9 cellular contexts compared by ENCODE assay signal in the genomic region with DNA sequence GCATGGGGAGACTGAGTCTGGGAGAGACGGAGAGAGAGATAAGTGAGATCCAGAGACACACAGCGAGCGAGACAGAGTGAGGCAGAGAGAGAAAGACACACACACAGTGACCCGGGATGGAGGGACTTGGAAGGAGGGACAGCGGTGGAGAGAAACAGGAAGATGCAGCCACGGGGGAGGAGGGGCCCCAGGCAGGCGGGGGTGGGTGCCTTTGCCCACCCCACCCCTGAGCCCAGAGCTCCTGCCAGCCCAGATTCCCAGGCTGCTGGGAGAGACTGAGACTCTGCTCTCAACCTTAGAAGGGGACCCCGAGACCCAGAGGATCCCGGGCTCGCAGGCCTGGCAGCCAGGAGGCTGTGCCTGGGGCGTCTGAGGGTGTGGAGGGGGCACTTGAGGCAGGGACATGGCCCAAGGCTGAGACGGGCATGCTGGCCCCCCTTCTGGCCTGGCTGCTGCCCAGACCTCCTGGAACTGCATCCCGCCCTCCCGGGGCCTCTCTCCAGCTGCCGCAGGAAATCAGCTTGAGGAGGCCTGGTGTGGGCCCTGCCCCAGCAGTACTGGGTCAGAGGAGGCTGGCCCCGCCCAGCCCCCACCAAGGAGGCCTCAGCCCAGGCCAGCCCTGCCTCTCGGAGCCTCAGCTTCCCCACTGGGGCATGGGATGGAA. TPM values are rescaled to one million over a fixed set of nuclear protein-coding genes. Genes with fewer than 3 reads are reported as not detected.
A peak's percentile ranks its signal among the peaks of the same experiment; 100 is the strongest.
DNase-seq lines count a peak whose midpoint lies in the region; ATAC-seq and TF ChIP-seq lines count a peak whose summit lies in the region.
"Had no signal": no experiment of that assay in that cellular context is flagged by ENCODE, and none has a peak within 500 bp of the region (broad histone marks: within the 10 kb centered on the region; RNA-seq: fewer than 3 reads in every experiment).

No MANE protein-coding gene starts in this region.

- H2AFZ ChIP-seq in osteoblast (ENCODE audit: low read length), result peak overlapping the region; percentile 65

- peak; percentile 82 for DNase-seq in AG09319 (ENCODE audit: extremely low read depth, low read depth)
- DNase-seq in RWPE2 (ENCODE audit: low spot score), result no peak
- DNase-seq in osteoblast (ENCODE audit: insufficient read length, low spot score, missing footprints), result peak; percentile 99
- DNase-seq in NCI-H2107 (lab: John Stamatoyannopoulos, UW), result no peak
- no peak for DNase-seq in NCI-H774 (lab: John Stamatoyannopoulos, UW)

- H3K4me1 ChIP-seq in RWPE2 (ENCODE audit: insufficient read depth, poor library complexity, severe bottlenecking), result no peaks in the 10 kb centered on the region
- H3K4me1 ChIP-seq in gastroesophageal sphincter, result peaks cover 0 to 87% (median 51%) of the 10 kb centered on the region in 3 donors
- H3K4me1 ChIP-seq in osteoblast (ENCODE audit: insufficient read depth, low read length), result peaks cover 35% of the 10 kb centered on the region

- H3K9me3 ChIP-seq in RWPE2 (ENCODE audit: severe bottlenecking), result no peaks in the 10 kb centered on the region
- H3K9me3 ChIP-seq in gastroesophageal sphincter, result no peaks in the 10 kb centered on the region
- H3K9me3 ChIP-seq in osteoblast (ENCODE audit: low read depth, low read length), result no peaks in the 10 kb centered on the region

- no peaks in the 10 kb centered on the region for H4K20me1 ChIP-seq in osteoblast (ENCODE audit: insufficient read depth, low read length)

- no peak overlapping the region for H3K27ac ChIP-seq in RWPE2 (ENCODE audit: poor library complexity, severe bottlenecking)
- peak overlapping the region in 3 of 4 donors; percentile 82 to 88 (median 82) for H3K27ac ChIP-seq in gastroesophageal sphincter
- peak overlapping the region; percentile 59 for H3K27ac ChIP-seq in osteoblast (ENCODE audit: low read depth, low read length)

- no peak for TF ChIP-seq POLR2A in gastroesophageal sphincter (IDR thresholded peaks at IDR 0.05)

- H3K4me3 ChIP-seq in RWPE2 (ENCODE audit: severe bottlenecking), result no peak overlapping the region
- H3K4me3 ChIP-seq in gastroesophageal sphincter, result peak overlapping the region in 1 of 2 donors; percentile 26
- peak overlapping the region; percentile 44 for H3K4me3 ChIP-seq in osteoblast (ENCODE audit: insufficient read depth, low read length)

- no peak for TF ChIP-seq EP300 in gastroesophageal sphincter (IDR thresholded peaks at IDR 0.05)

- peaks cover 3% of the 10 kb centered on the region for H3K79me2 ChIP-seq in osteoblast (ENCODE audit: insufficient read depth, low read length)

- H3K36me3 ChIP-seq in RWPE2 (ENCODE audit: low read depth) (no peaks in the 10 kb centered on the region), gastroesophageal sphincter (peaks cover 0 to 87% of the 10 kb centered on the region in 2 donors), osteoblast (ENCODE audit: insufficient read depth, low read length) (peaks cover 70% of the 10 kb centered on the region)

- 0 out of 3 replicates have a peak, but pooled peaks have one; percentile 20 for ATAC-seq in RWPE2 (ENCODE audit: low read depth)
- ATAC-seq in gastroesophageal sphincter, result peak; percentile 88
- ATAC-seq in GM21723 (IDR thresholded peaks at IDR 0.05; ENCODE audit: unreplicated experiment), result no peak
- no peak for ATAC-seq in GM21360 (IDR thresholded peaks at IDR 0.05; ENCODE audit: unreplicated experiment)
- ATAC-seq: activated T-helper 17 cell treated with anti-CD3 and anti-CD28 coated beads, Interleukin-2, amount 50 U/mL, for 72 hours had no signal

- WGBS in gastroesophageal sphincter (ENCODE audit: low coverage in 1 of 2), 2 donors, result 18 to 23% methylated on average over 7 of the region's 17 CpGs

- H3K4me2 ChIP-seq in osteoblast (ENCODE audit: insufficient read depth, low read length), result peak overlapping the region; percentile 76

- TF ChIP-seq CTCF in AG09319 (IDR thresholded peaks at IDR 0.05; ENCODE audit: low read depth, low read length) (no peak), RWPE2 (IDR thresholded peaks at IDR 0.05; ENCODE audit: poor library complexity, severe bottlenecking) (no peak), gastroesophageal sphincter (IDR thresholded peaks at IDR 0.05) (no peak), osteoblast (IDR thresholded peaks at IDR 0.05; ENCODE audit: extremely low read depth, low read depth, low read length) (no peak)

- no peaks in the 10 kb centered on the region for H3K27me3 ChIP-seq in RWPE2 (ENCODE audit: insufficient read depth, poor library complexity, severe bottlenecking)
- no peaks in the 10 kb centered on the region for H3K27me3 ChIP-seq in gastroesophageal sphincter
- no peaks in the 10 kb centered on the region for H3K27me3 ChIP-seq in osteoblast (ENCODE audit: insufficient read depth, low read length)

RNA-seq across cellular contexts. Expression of gene H1-8, which starts 18.1 kb away (rescaled TPM):
- total RNA-seq in gastroesophageal sphincter (not detected), osteoblast (not detected in 2 replicates)
- total RNA-seq: activated T-helper 17 cell treated with anti-CD3 and anti-CD28 coated beads, Interleukin-2, amount 50 U/mL, for 72 hours had no signal

RNA-seq across cellular contexts. Expression of gene RHO, which starts 32.6 kb away (rescaled TPM):
- total RNA-seq in gastroesophageal sphincter (not detected), osteoblast (not detected in 2 replicates)
- total RNA-seq: activated T-helper 17 cell treated with anti-CD3 and anti-CD28 coated beads, Interleukin-2, amount 50 U/mL, for 72 hours had no signal

RNA-seq across cellular contexts. Expression of gene PLXND1, which starts 45.4 kb away (rescaled TPM):
- total RNA-seq in gastroesophageal sphincter, result 10 to 100 TPM; 45.0 to 77.9 (median 61.5) TPM
- total RNA-seq in osteoblast, result 126 and 134 TPM in 2 replicates

Comparison
In these comparisons a context has a peak if more than half of its experiments do, and no peak if none do; other contexts are left out.
1. DNase-seq: peak in AG09319 (single experiment) and osteoblast (single experiment); none in RWPE2 (single experiment), NCI-H2107 (single experiment) and NCI-H774 (single experiment).
2. ATAC-seq: peak in RWPE2 (single experiment) and gastroesophageal sphincter (single experiment); none in GM21723 (single experiment) and GM21360 (single experiment).